ENCODE assay signal across 28 cellular contexts in the genomic region with DNA sequence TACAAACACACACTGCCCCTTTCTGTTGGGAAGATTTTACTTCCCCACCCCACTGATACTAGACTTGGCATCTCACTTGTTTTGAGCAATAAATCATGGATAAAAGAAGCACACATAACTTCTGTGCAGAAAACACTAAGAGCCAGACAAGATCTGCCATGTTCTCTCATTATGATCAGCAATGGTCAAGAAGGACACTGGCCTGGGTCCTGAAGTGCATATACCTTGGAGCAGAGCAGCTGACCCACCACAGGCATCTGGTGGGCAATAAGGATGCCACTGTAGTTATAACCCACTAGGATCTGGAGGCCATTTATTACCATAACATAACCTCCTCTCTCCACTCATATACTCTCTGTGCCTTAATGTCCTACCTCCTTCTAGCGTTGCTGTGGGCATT.
"Had no signal": no experiment of that assay in that cellular context is flagged by ENCODE, and none has a peak within 500 bp of the region (broad histone marks: within the 10 kb centered on the region; RNA-seq: fewer than 3 reads in every experiment).

No MANE protein-coding gene starts in this region.

- H3K9me3 ChIP-seq: left lung, lower lobe of right lung, neutrophil, right atrium auricular region, right lobe of liver, tibial nerve, uterus had no signal

- H3K4me2 ChIP-seq: neural progenitor cell, smooth muscle cell had no signal

- H3K9ac ChIP-seq: neural progenitor cell, parathyroid adenoma had no signal

- H3K4me1 ChIP-seq: left lung, lower lobe of right lung, neural progenitor cell, parathyroid adenoma, right lobe of liver, tibial nerve, uterus had no signal

- H2AFZ ChIP-seq: neural progenitor cell, parathyroid adenoma had no signal

- H3K4me3 ChIP-seq: left lung, lower lobe of right lung, neural progenitor cell, right atrium auricular region, right lobe of liver, smooth muscle cell, tibial nerve, uterus had no signal

- H3K79me2 ChIP-seq: parathyroid adenoma had no signal

- H3K36me3 ChIP-seq: left lung, lower lobe of right lung, neural progenitor cell, neutrophil, right atrium auricular region, right lobe of liver, tibial nerve, uterus had no signal

- DNase-seq: hypothalamus; immature natural killer cell; kidney; left colon; left lung; lower lobe of right lung; mammary epithelial cell; mesenchymal stem cell; naive B cell; natural killer cell; nephron progenitor cell; occipital lobe; right lobe of liver; stimulated activated CD4-positive, alpha-beta T cell treated with anti-CD3 and anti-CD28 coated beads, Interleukin-1b, Interleukin-23, amount 100 ng/mL, for 48 hours; stimulated activated CD4-positive, alpha-beta T cell treated with anti-CD3 and anti-CD28 coated beads, Interleukin-2, amount 100 ng/mL, for 48 hours; stimulated activated CD4-positive, alpha-beta T cell treated with anti-CD3 and anti-CD28 coated beads, Interleukin-4, amount 100 ng/mL, for 4 hours; stimulated activated CD8-positive, alpha-beta memory T cell treated with anti-CD3 and anti-CD28 coated beads, Interleukin-4, amount 100 ng/mL, for 48 hours; stimulated activated naive CD4-positive, alpha-beta T cell treated with Interleukin-2 at 50 U/mL for 16 hours; stimulated activated naive CD8-positive, alpha-beta T cell treated with anti-CD3 and anti-CD28 coated beads, Interleukin-15, amount 100 ng/mL, for 72 hours; substantia nigra; uterus had no signal

- H3K27me3 ChIP-seq: left lung, neural progenitor cell, neutrophil, right atrium auricular region, right lobe of liver, tibial nerve, uterus had no signal

- ATAC-seq: left colon; left lung; lower lobe of right lung; natural killer cell; right lobe of liver; stimulated activated memory B cell treated with anti-CD40 and anti-IgM and Interleukin-4, amounts not matched to agents 10 μg/mL and 1 μg/mL and 100 μg/mL, for 72 hours; stimulated activated naive CD8-positive, alpha-beta T cell treated with anti-CD3 and anti-CD28 coated beads, Interleukin-15, amount 100 ng/mL, for 72 hours had no signal

- H3K27ac ChIP-seq: left lung, lower lobe of right lung, neural progenitor cell, neutrophil, parathyroid adenoma, right atrium auricular region, right lobe of liver, tibial nerve, uterus had no signal
